In genomic region chr10:132137111-132138072, GRCh38 we compare ENCODE assay signal across 19 cellular contexts. TPM values are rescaled to one million over a fixed set of nuclear protein-coding genes. Genes with fewer than 3 reads are reported as not detected.
"Had no signal": no experiment of that assay in that cellular context is flagged by ENCODE, and none has a peak within 500 bp of the region (broad histone marks: within the 10 kb centered on the region; RNA-seq: fewer than 3 reads in every experiment).

No MANE protein-coding gene starts in this region.

- H3K9ac ChIP-seq: neural progenitor cell had no signal

- DNase-seq: activated CD4-positive, alpha-beta T cell treated with anti-CD3 and anti-CD28 coated beads for 4 hours; activated CD8-positive, alpha-beta memory T cell treated with anti-CD3 and anti-CD28 coated beads, Interleukin-2, amount 50 U/mL, for 48 hours; activated CD8-positive, alpha-beta T cell treated with anti-CD3 and anti-CD28 coated beads for 36 hours; activated naive CD4-positive, alpha-beta T cell; activated naive CD8-positive, alpha-beta T cell treated with anti-CD3 and anti-CD28 coated beads, Interleukin-2, amount 10 ng/mL, durations not matched to agents 7 days and 5 days; brain microvascular endothelial cell; effector memory CD8-positive, alpha-beta T cell; foreskin keratinocyte; immature natural killer cell; mesendoderm; stimulated activated CD4-positive, alpha-beta T cell treated with anti-CD3 and anti-CD28 coated beads, Interleukin-2, amount 100 ng/mL, for 48 hours; stimulated activated naive B cell treated with anti-CD40 and anti-IgM and Interleukin-4, amounts not matched to agents 10 μg/mL and 1 μg/mL and 100 μg/mL, for 72 hours; T1000 had no signal

- H3K9me3 ChIP-seq: ovary, tibial artery had no signal

- H3K36me3 Mint-ChIP-seq: activated naive CD8-positive, alpha-beta T cell treated with anti-CD3 and anti-CD28 coated beads, Interleukin-2, amount 10 ng/mL, durations not matched to agents 7 days and 5 days; immature natural killer cell; neural progenitor cell; stimulated activated naive B cell treated with anti-CD40 and anti-IgM and Interleukin-4, amounts not matched to agents 10 μg/mL and 1 μg/mL and 100 μg/mL, for 72 hours had no signal

- H3K27ac Mint-ChIP-seq: activated CD8-positive, alpha-beta T cell treated with anti-CD3 and anti-CD28 coated beads for 36 hours; activated naive CD8-positive, alpha-beta T cell treated with anti-CD3 and anti-CD28 coated beads, Interleukin-2, amount 10 ng/mL, durations not matched to agents 7 days and 5 days; dendritic cell treated with granulocyte-macrophage colony-stimulating factor and Interleukin-4, amounts not matched to agents 40 ng/mL and 50 ng/mL, for 4 days; effector memory CD8-positive, alpha-beta T cell; immature natural killer cell; neural progenitor cell; stimulated activated naive B cell treated with anti-CD40 and anti-IgM and Interleukin-4, amounts not matched to agents 10 μg/mL and 1 μg/mL and 100 μg/mL, for 72 hours had no signal

- H3K36me3 ChIP-seq: brain microvascular endothelial cell, neural progenitor cell, ovary, tibial artery had no signal

- H3K27ac ChIP-seq: brain microvascular endothelial cell, foreskin keratinocyte, neural progenitor cell, ovary, SK-N-MC, tibial artery had no signal

- H3K4me3 Mint-ChIP-seq: activated CD8-positive, alpha-beta T cell treated with anti-CD3 and anti-CD28 coated beads for 36 hours; activated naive CD8-positive, alpha-beta T cell treated with anti-CD3 and anti-CD28 coated beads, Interleukin-2, amount 10 ng/mL, durations not matched to agents 7 days and 5 days; dendritic cell treated with granulocyte-macrophage colony-stimulating factor and Interleukin-4, amounts not matched to agents 40 ng/mL and 50 ng/mL, for 4 days; effector memory CD8-positive, alpha-beta T cell; immature natural killer cell; neural progenitor cell; stimulated activated naive B cell treated with anti-CD40 and anti-IgM and Interleukin-4, amounts not matched to agents 10 μg/mL and 1 μg/mL and 100 μg/mL, for 72 hours had no signal

- H3K4me1 Mint-ChIP-seq: activated naive CD8-positive, alpha-beta T cell treated with anti-CD3 and anti-CD28 coated beads, Interleukin-2, amount 10 ng/mL, durations not matched to agents 7 days and 5 days; immature natural killer cell; stimulated activated naive B cell treated with anti-CD40 and anti-IgM and Interleukin-4, amounts not matched to agents 10 μg/mL and 1 μg/mL and 100 μg/mL, for 72 hours had no signal

- H3K27me3 Mint-ChIP-seq: activated CD8-positive, alpha-beta T cell treated with anti-CD3 and anti-CD28 coated beads for 36 hours had no signal

- H3K9me3 Mint-ChIP-seq: activated CD8-positive, alpha-beta T cell treated with anti-CD3 and anti-CD28 coated beads for 36 hours; activated naive CD8-positive, alpha-beta T cell treated with anti-CD3 and anti-CD28 coated beads, Interleukin-2, amount 10 ng/mL, durations not matched to agents 7 days and 5 days; dendritic cell treated with granulocyte-macrophage colony-stimulating factor and Interleukin-4, amounts not matched to agents 40 ng/mL and 50 ng/mL, for 4 days; effector memory CD8-positive, alpha-beta T cell; immature natural killer cell; neural progenitor cell; stimulated activated naive B cell treated with anti-CD40 and anti-IgM and Interleukin-4, amounts not matched to agents 10 μg/mL and 1 μg/mL and 100 μg/mL, for 72 hours had no signal

- ATAC-seq: activated CD8-positive, alpha-beta T cell treated with anti-CD3 and anti-CD28 coated beads for 36 hours; effector memory CD8-positive, alpha-beta T cell; foreskin keratinocyte; left lobe of liver; stimulated activated naive B cell treated with anti-CD40 and anti-IgM and Interleukin-4, amounts not matched to agents 10 μg/mL and 1 μg/mL and 100 μg/mL, for 72 hours had no signal

- H3K4me1 ChIP-seq: foreskin keratinocyte, neural progenitor cell had no signal

- H3K4me3 ChIP-seq: neural progenitor cell, ovary, SK-N-MC, tibial artery had no signal

RNA-seq across cellular contexts. Expression of gene DPYSL4, which starts 49.4 kb away (rescaled TPM):
- polyA plus RNA-seq: immature natural killer cell had no signal
